7 cellular contexts compared by ENCODE assay signal in genomic region chr2:47058061-47058931, GRCh38.
DNase-seq lines count a peak whose midpoint lies in the region; ATAC-seq and TF ChIP-seq lines count a peak whose summit lies in the region.

No MANE protein-coding gene starts in this region.

- peak overlapping the region; percentile 43; the same call in 1 of the 2 replicates for H3K4me2 ChIP-seq in GM23338

- H4K20me1 ChIP-seq in GM23338 (replicated peaks; ENCODE audit: insufficient read depth), result no peaks in the 10 kb centered on the region

- peak; percentile 7; the same call in 2 of the 3 replicates for ATAC-seq in GM23338
- peak; percentile 72 for ATAC-seq in Right ventricle myocardium superior (ENCODE audit: poor library complexity)
- no peak for ATAC-seq in GM21576 (IDR thresholded peaks at IDR 0.05; ENCODE audit: unreplicated experiment)

- H3K9ac ChIP-seq in skeletal muscle tissue (ENCODE audit: low read depth in 1 of 3, low read length in 3 of 3), result peak overlapping the region; percentile 27 to 66 (median 29)

- peak overlapping the region; percentile 51; the same call in 1 of the 2 replicates for H3K27ac Mint-ChIP-seq in GM23338

- intact Hi-C loops in Right ventricle myocardium superior (cut with DNase I), result no loop called here

- no peaks in the 10 kb centered on the region for H3K79me2 ChIP-seq in GM23338 (replicated peaks; ENCODE audit: insufficient read depth)

- no peaks in the 10 kb centered on the region for H3K9me2 ChIP-seq in GM23338 (ENCODE audit: insufficient read depth)

- no peak overlapping the region; the same call in 2 of the 3 replicates for H3K4me3 Mint-ChIP-seq in GM23338

- H3K9me3 Mint-ChIP-seq in GM23338, result no peaks in the 10 kb centered on the region

- peaks cover 6% of the 10 kb centered on the region for H3K27me3 Mint-ChIP-seq in GM23338 (ENCODE audit: insufficient read depth, low read depth, poor library complexity)

- H3K4me1 ChIP-seq in GM23338 (ENCODE audit: insufficient read depth) (peaks cover 18% of the 10 kb centered on the region; the same call in 1 of the 2 replicates), skeletal muscle tissue (ENCODE audit: control insufficient read depth in 3 of 3, insufficient read depth in 3 of 3, low read length in 3 of 3) (peaks cover 81 to 88% (median 87%) of the 10 kb centered on the region in 3 donors)

- peaks cover 38% of the 10 kb centered on the region for H3K4me1 Mint-ChIP-seq in GM23338

- H3K27me3 ChIP-seq in GM23338 (ENCODE audit: insufficient read depth) (no peaks in the 10 kb centered on the region), skeletal muscle tissue (ENCODE audit: control insufficient read depth in 3 of 3, insufficient read depth in 3 of 3, low read length in 3 of 3) (no peaks in the 10 kb centered on the region)

- no peak overlapping the region for H3K27ac ChIP-seq in GM23338 (ENCODE audit: low read depth)
- peak overlapping the region; percentile 84 for H3K27ac ChIP-seq in skeletal muscle tissue (ENCODE audit: low read depth, low read length)

- H3F3A ChIP-seq in GM23338 (replicated peaks; ENCODE audit: low read depth), result no peaks in the 10 kb centered on the region

- no peak overlapping the region for H2AFZ ChIP-seq in GM23338

- no peaks in the 10 kb centered on the region for H3K36me3 Mint-ChIP-seq in GM23338 (ENCODE audit: low read depth)

- H3K36me3 ChIP-seq in GM23338 (ENCODE audit: insufficient read depth), result no peaks in the 10 kb centered on the region
- peaks cover 0 to 5% (median 2%) of the 10 kb centered on the region in 3 donors for H3K36me3 ChIP-seq in skeletal muscle tissue (ENCODE audit: control insufficient read depth in 3 of 3, insufficient read depth in 3 of 3, low read length in 3 of 3)

- H3K4me3 ChIP-seq in GM23338 (no peak overlapping the region), skeletal muscle tissue (ENCODE audit: low read length in 3 of 3) (peak overlapping the region in 1 of 3 donors; percentile 19)

- no peak for TF ChIP-seq CTCF in GM23338 (conservative IDR thresholded peaks at IDR 0.05; ENCODE audit: low read depth in 2 of 2)

- DNase-seq in GM23338 (ENCODE audit: low spot score) (no peak), SIG-M5 treated with dmso at 0.1 percent for 504 hours (lab: John Stamatoyannopoulos, UW; ENCODE audit: unreplicated experiment) (peak; percentile 73), Right ventricle myocardium superior (peak; percentile 65), HT-29 (ENCODE audit: low spot score) (no peak), globus pallidus (ENCODE audit: low spot score) (no peak)

- no peaks in the 10 kb centered on the region for H3K9me3 ChIP-seq in skeletal muscle tissue (ENCODE audit: control insufficient read depth in 3 of 3, low read length in 3 of 3)

TF ChIP-seq in GM23338, 12 proteins besides CTCF, POLR2A, EP300 and RAD21:
- TF ChIP-seq ZNF114 (CRISPR knock-in tag; IDR thresholded peaks at IDR 0.05), result no peak
- TF ChIP-seq EZH2phosphoT487 (IDR thresholded peaks at IDR 0.05; ENCODE audit: unreplicated experiment), result no peak
- no peak for TF ChIP-seq POLR2AphosphoS5 (IDR thresholded peaks at IDR 0.05; ENCODE audit: low read depth)
- TF ChIP-seq CREB1 (CRISPR knock-in tag; IDR thresholded peaks at IDR 0.05; ENCODE audit: low read depth), result no peak
- no peak for TF ChIP-seq ZNF331 (CRISPR knock-in tag; IDR thresholded peaks at IDR 0.05; ENCODE audit: low read depth)
- TF ChIP-seq STAT1 (IDR thresholded peaks at IDR 0.05; ENCODE audit: unreplicated experiment), result no peak
- TF ChIP-seq ZNF462 (CRISPR knock-in tag; IDR thresholded peaks at IDR 0.05), result no peak
- no peak for TF ChIP-seq REST (IDR thresholded peaks at IDR 0.05; ENCODE audit: unreplicated experiment)
- no peak for TF ChIP-seq EZH2 (IDR thresholded peaks at IDR 0.05; ENCODE audit: low read depth, unreplicated experiment)
- no peak for TF ChIP-seq JUNB (IDR thresholded peaks at IDR 0.05; ENCODE audit: unreplicated experiment)

Comparison
In these comparisons a context has a peak if more than half of its experiments do, and no peak if none do; other contexts are left out.
1. DNase-seq: peak in SIG-M5 treated with dmso at 0.1 percent for 504 hours (single experiment) and Right ventricle myocardium superior (single experiment); none in GM23338 (single experiment), HT-29 (single experiment) and globus pallidus (single experiment).